9 cellular contexts compared by ENCODE assay signal in genomic region chr12:8537820-8538219, GRCh38. TPM values are rescaled to one million over a fixed set of nuclear protein-coding genes. Genes with fewer than 3 reads are reported as not detected.
DNase-seq lines count a peak whose midpoint lies in the region; ATAC-seq and TF ChIP-seq lines count a peak whose summit lies in the region.
"Not testable (repeated sequence)": the region's sequence is repeated elsewhere in the genome, so short reads cannot be mapped to it uniquely, and the experiment has no call there.
"Had no signal": no experiment of that assay in that cellular context is flagged by ENCODE, and none has a peak within 500 bp of the region (broad histone marks: within the 10 kb centered on the region; RNA-seq: fewer than 3 reads in every experiment).

No MANE protein-coding gene starts in this region.

- H3K4me1 Mint-ChIP-seq in WTC11: not testable (repeated sequence)
- peaks cover 35% of the 10 kb centered on the region for H3K4me1 Mint-ChIP-seq in nephron progenitor cell

- CTCF ChIA-PET in WTC11 (lab: Charles Lee): interaction anchor here (0.8 kb wide), 1 partner anchor 71 kb away, joined by 3 read pairs; no protein-coding TSS in a partner anchor

- in situ Hi-C loops in Caki2 (cut with HindIII; ENCODE audit: low pct_unique_long_range_greater_than_20kb, low sequenced_read_pairs): not testable (repeated sequence)

- ATAC-seq in WTC11: not testable (repeated sequence)

- POLR2A ChIA-PET in WTC11 (lab: Charles Lee): not testable (repeated sequence)

- H4K20me1 ChIP-seq in OCI-LY3 (ENCODE audit: insufficient read depth, low read length): not testable (repeated sequence)

- not testable (repeated sequence) for H3K9ac ChIP-seq in OCI-LY3 (ENCODE audit: low read length)

- peaks cover 21% of the 10 kb centered on the region for H3K4me1 ChIP-seq in OCI-LY3 (ENCODE audit: low read length)

- H3K79me2 ChIP-seq in OCI-LY3 (ENCODE audit: low read length): not testable (repeated sequence)

- peaks cover 12% of the 10 kb centered on the region for H3K36me3 Mint-ChIP-seq in WTC11
- not testable (repeated sequence) for H3K36me3 Mint-ChIP-seq in nephron progenitor cell (ENCODE audit: low read depth)

- peaks cover 18% of the 10 kb centered on the region for H3K9me3 Mint-ChIP-seq in WTC11
- not testable (repeated sequence) for H3K9me3 Mint-ChIP-seq in nephron progenitor cell

- H3K27ac Mint-ChIP-seq in WTC11, nephron progenitor cell: not testable (repeated sequence)

- not testable (repeated sequence) for H3K4me3 ChIP-seq in GM12875 (ENCODE audit: low read depth, low read length); epithelial cell of proximal tubule (ENCODE audit: low read depth, low read length)
- H3K4me3 ChIP-seq in OCI-LY3 (ENCODE audit: low read length): peak overlapping the region; percentile 33

- H3K4me3 Mint-ChIP-seq in WTC11, nephron progenitor cell: not testable (repeated sequence)

- H3K36me3 ChIP-seq in OCI-LY3 (replicated peaks; ENCODE audit: low read depth, low read length): not testable (repeated sequence)

- TF ChIP-seq CTCF in GM12875 (IDR thresholded peaks at IDR 0.05; ENCODE audit: borderline replicate concordance, insufficient read depth, low read depth, low read length) (peak; percentile 58; the same call in 1 of the 2 replicates), OCI-LY3 (IDR thresholded peaks at IDR 0.05; ENCODE audit: low read depth, low read length) (peak; percentile 54), WTC11 (IDR thresholded peaks at IDR 0.05) (peak; percentile 47), epithelial cell of proximal tubule (conservative IDR thresholded peaks at IDR 0.05; ENCODE audit: low read depth, low read length) (peak; percentile 17), nephron progenitor cell (IDR thresholded peaks at IDR 0.05) (peak; percentile 23)

- H3K27me3 Mint-ChIP-seq in WTC11 (ENCODE audit: low read depth): not testable (repeated sequence)
- peaks cover 16% of the 10 kb centered on the region for H3K27me3 Mint-ChIP-seq in nephron progenitor cell (ENCODE audit: low read depth, poor library complexity)

- H3K27ac ChIP-seq in OCI-LY3 (ENCODE audit: low read length): not testable (repeated sequence)

- DNase-seq in Caki2 (ENCODE audit: low read depth) (peak; percentile 61), Kasumi-1 (lab: John Stamatoyannopoulos, UW) (peak; percentile 58 to 78), WTC11 (ENCODE audit: low spot score) (peak; percentile 77), nephron progenitor cell (peak; percentile 47)
- DNase-seq in epithelial cell of proximal tubule (ENCODE audit: low read depth): not testable (repeated sequence)

- peak overlapping the region; percentile 48 for H3K4me2 ChIP-seq in OCI-LY3 (ENCODE audit: low read length)

- peaks cover 64% of the 10 kb centered on the region for H3K27me3 ChIP-seq in OCI-LY3 (ENCODE audit: low read depth, low read length)

- not testable (repeated sequence) for H2AFZ ChIP-seq in OCI-LY3 (ENCODE audit: low read depth, low read length)

- not testable (repeated sequence) for H3K9me3 ChIP-seq in OCI-LY3 (ENCODE audit: insufficient read depth, low read length)

RNA-seq across cellular contexts. Expression of gene CLEC4E, which starts 2.9 kb away (rescaled TPM):
- 9.1 and 57.7 TPM in 2 replicates for total RNA-seq in Caki2 (2014; rRNA removed; shearing (Covaris generic); ENCODE audit: low replicate concordance)
- total RNA-seq in WTC11 (2021): not detected in 3 replicates
- 6.7 and 11.3 TPM in 2 replicates for total RNA-seq in epithelial cell of proximal tubule
- total RNA-seq: esophagus mucosa had no signal

RNA-seq across cellular contexts. Expression of gene CLEC4D, which starts 24.5 kb away (rescaled TPM):
- total RNA-seq in Caki2 (2014; rRNA removed; shearing (Covaris generic); ENCODE audit: low replicate concordance): not detected in 2 replicates
- total RNA-seq in WTC11 (2021): 0.09 to 0.16 TPM in 2 of 3 replicates, not detected in the other
- total RNA-seq in epithelial cell of proximal tubule: not detected in 2 replicates
- total RNA-seq: suprapubic skin had no signal
